Comparison of ENCODE assay signal across 1 cellular context in genomic region chr7:155470186-155470487, GRCh38.
TF ChIP-seq lines count a peak whose summit lies in the region.

No MANE protein-coding gene starts in this region.

TF ChIP-seq in H1, 55 proteins besides CTCF, POLR2A, EP300 and RAD21 (continued from another document):
- TF ChIP-seq CHD7 (IDR thresholded peaks at IDR 0.05; ENCODE audit: insufficient replicate concordance, low read length) (no peak), JUN (IDR thresholded peaks at IDR 0.05; ENCODE audit: low read depth, low read length) (no peak), USF2 (IDR thresholded peaks at IDR 0.05; ENCODE audit: low read length) (no peak)
